In genomic region chr10:3396116-3396515, GRCh38 we compare ENCODE assay signal across 2 cellular contexts.
TF ChIP-seq lines count a peak whose summit lies in the region.

No MANE protein-coding gene starts in this region.

TF ChIP-seq in IMR-90, 13 proteins besides CTCF, POLR2A, EP300 and RAD21:
- no peak for TF ChIP-seq ELK1 (IDR thresholded peaks at IDR 0.05; ENCODE audit: borderline replicate concordance, low read depth, low read length)
- no peak for TF ChIP-seq MXI1 (IDR thresholded peaks at IDR 0.05; ENCODE audit: borderline replicate concordance, low read depth, low read length)
- no peak for TF ChIP-seq MAFK (IDR thresholded peaks at IDR 0.05; ENCODE audit: low read depth, low read length)
- no peak for TF ChIP-seq BHLHE40 (IDR thresholded peaks at IDR 0.05; ENCODE audit: low read depth, low read length)
- no peak for TF ChIP-seq FOS (IDR thresholded peaks at IDR 0.05; ENCODE audit: low read depth, low read length)
- no peak for TF ChIP-seq SMC3 (IDR thresholded peaks at IDR 0.05; ENCODE audit: low read depth, low read length)
- no peak for TF ChIP-seq CHD1 (IDR thresholded peaks at IDR 0.05; ENCODE audit: low read depth, low read length)
- no peak for TF ChIP-seq NFE2L2 (IDR thresholded peaks at IDR 0.05; ENCODE audit: low read depth, low read length)
- TF ChIP-seq MAZ (IDR thresholded peaks at IDR 0.05; ENCODE audit: borderline replicate concordance, low read depth, low read length) = no peak
- no peak for TF ChIP-seq RFX5 (IDR thresholded peaks at IDR 0.05; ENCODE audit: low read depth, low read length)
- TF ChIP-seq, protein P1, sequence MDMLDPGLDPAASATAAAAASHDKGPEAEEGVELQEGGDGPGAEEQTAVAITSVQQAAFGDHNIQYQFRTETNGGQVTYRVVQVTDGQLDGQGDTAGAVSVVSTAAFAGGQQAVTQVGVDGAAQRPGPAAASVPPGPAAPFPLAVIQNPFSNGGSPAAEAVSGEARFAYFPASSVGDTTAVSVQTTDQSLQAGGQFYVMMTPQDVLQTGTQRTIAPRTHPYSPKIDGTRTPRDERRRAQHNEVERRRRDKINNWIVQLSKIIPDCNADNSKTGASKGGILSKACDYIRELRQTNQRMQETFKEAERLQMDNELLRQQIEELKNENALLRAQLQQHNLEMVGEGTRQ (IDR thresholded peaks at IDR 0.05; ENCODE audit: low read depth, low read length) = no peak
- TF ChIP-seq CEBPB (IDR thresholded peaks at IDR 0.05; ENCODE audit: low read depth, low read length) = no peak

TF ChIP-seq in WTC11, 78 proteins besides CTCF, POLR2A, EP300 and RAD21:
- TF ChIP-seq SMAD3 (CRISPR knock-in tag; IDR thresholded peaks at IDR 0.05; ENCODE audit: borderline replicate concordance) (no peak), ZSCAN18 (CRISPR knock-in tag; IDR thresholded peaks at IDR 0.05) (no peak), ZNF263 (CRISPR knock-in tag; IDR thresholded peaks at IDR 0.05; ENCODE audit: low read depth) (no peak), SMAD4 (CRISPR knock-in tag; IDR thresholded peaks at IDR 0.05) (no peak), GRHL2 (CRISPR knock-in tag; IDR thresholded peaks at IDR 0.05; ENCODE audit: insufficient replicate concordance, severe bottlenecking) (no peak), MXD4 (CRISPR knock-in tag; IDR thresholded peaks at IDR 0.05; ENCODE audit: borderline replicate concordance) (no peak), ESRRA (CRISPR knock-in tag; IDR thresholded peaks at IDR 0.05; ENCODE audit: borderline replicate concordance) (no peak), TEAD1 (CRISPR knock-in tag; IDR thresholded peaks at IDR 0.05) (no peak), JAZF1 (CRISPR knock-in tag; IDR thresholded peaks at IDR 0.05) (no peak), IRF1 (CRISPR knock-in tag; IDR thresholded peaks at IDR 0.05) (no peak), FOXJ3 (CRISPR knock-in tag; IDR thresholded peaks at IDR 0.05; ENCODE audit: borderline replicate concordance) (no peak), ZNF671 (CRISPR knock-in tag; IDR thresholded peaks at IDR 0.05) (no peak), KAT7 (CRISPR knock-in tag; IDR thresholded peaks at IDR 0.05; ENCODE audit: borderline replicate concordance) (no peak), ZNF423 (CRISPR knock-in tag; IDR thresholded peaks at IDR 0.05) (no peak), ERG (CRISPR knock-in tag; IDR thresholded peaks at IDR 0.05) (no peak), ZNF317 (CRISPR knock-in tag; IDR thresholded peaks at IDR 0.05; ENCODE audit: borderline replicate concordance, low read depth) (no peak), PRDM15 (CRISPR knock-in tag; IDR thresholded peaks at IDR 0.05) (no peak)
- TF ChIP-seq, protein P2, sequence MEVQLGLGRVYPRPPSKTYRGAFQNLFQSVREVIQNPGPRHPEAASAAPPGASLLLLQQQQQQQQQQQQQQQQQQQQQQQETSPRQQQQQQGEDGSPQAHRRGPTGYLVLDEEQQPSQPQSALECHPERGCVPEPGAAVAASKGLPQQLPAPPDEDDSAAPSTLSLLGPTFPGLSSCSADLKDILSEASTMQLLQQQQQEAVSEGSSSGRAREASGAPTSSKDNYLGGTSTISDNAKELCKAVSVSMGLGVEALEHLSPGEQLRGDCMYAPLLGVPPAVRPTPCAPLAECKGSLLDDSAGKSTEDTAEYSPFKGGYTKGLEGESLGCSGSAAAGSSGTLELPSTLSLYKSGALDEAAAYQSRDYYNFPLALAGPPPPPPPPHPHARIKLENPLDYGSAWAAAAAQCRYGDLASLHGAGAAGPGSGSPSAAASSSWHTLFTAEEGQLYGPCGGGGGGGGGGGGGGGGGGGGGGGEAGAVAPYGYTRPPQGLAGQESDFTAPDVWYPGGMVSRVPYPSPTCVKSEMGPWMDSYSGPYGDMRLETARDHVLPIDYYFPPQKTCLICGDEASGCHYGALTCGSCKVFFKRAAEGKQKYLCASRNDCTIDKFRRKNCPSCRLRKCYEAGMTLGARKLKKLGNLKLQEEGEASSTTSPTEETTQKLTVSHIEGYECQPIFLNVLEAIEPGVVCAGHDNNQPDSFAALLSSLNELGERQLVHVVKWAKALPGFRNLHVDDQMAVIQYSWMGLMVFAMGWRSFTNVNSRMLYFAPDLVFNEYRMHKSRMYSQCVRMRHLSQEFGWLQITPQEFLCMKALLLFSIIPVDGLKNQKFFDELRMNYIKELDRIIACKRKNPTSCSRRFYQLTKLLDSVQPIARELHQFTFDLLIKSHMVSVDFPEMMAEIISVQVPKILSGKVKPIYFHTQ (CRISPR knock-in tag; IDR thresholded peaks at IDR 0.05) = no peak
